29 cellular contexts compared by ENCODE assay signal in the genomic region with DNA sequence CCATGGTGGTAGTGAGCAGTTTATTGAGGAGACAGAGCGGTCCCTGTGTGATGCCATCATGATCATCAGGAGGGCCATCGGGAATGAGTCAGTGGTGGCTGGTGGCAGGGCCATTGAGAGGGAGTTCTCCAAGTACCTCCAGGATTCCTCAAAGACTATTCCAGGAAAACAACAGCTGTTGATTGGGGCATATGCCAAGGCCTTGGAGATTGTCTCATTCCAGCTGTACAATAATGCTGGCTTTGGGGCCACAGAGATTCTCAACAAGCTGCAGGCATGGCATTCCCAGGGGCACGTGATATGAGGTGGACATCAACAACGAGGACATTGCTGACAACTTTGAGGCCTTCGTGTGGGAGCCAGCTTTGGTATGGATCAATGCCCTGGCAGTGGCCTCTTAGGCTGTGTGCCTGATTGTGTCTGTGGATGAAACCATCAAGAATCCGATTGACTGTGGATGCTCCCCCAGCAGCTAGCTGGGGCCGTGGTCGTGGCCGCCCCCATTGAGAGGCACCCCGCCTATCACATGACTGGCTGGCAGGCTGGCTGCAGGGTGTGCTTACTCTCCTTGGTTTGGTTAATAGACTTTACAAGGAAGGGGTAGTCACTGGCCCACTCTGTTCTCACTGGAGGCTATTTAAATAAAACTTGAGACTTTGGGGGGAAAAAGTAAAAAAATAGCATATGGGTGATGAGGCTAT. TPM values are rescaled to one million over a fixed set of nuclear protein-coding genes. Genes with fewer than 3 reads are reported as not detected.
"Had no signal": no experiment of that assay in that cellular context is flagged by ENCODE, and none has a peak within 500 bp of the region (broad histone marks: within the 10 kb centered on the region; RNA-seq: fewer than 3 reads in every experiment).

No MANE protein-coding gene starts in this region.

- H3K4me3 ChIP-seq: esophagus muscularis mucosa had no signal

- ATAC-seq: activated CD4-positive, alpha-beta T cell treated with anti-CD3 and anti-CD28 coated beads for 36 hours; activated CD8-positive, alpha-beta T cell treated with anti-CD3 and anti-CD28 coated beads, Interleukin-2, amount 10 ng/mL, durations not matched to agents 7 days and 5 days; activated T-cell treated with anti-CD3 and anti-CD28 coated beads, Interleukin-2, amount 50 U/mL, for 4 hours; activated T-helper 17 cell treated with anti-CD3 and anti-CD28 coated beads, Interleukin-2, amount 50 U/mL, for 72 hours; effector memory CD8-positive, alpha-beta T cell had no signal

- H3K36me3 ChIP-seq: brain microvascular endothelial cell, esophagus muscularis mucosa had no signal

- H3K27ac ChIP-seq: brain microvascular endothelial cell, esophagus muscularis mucosa had no signal

- H3K9me3 ChIP-seq: esophagus muscularis mucosa had no signal

- DNase-seq: activated CD4-positive, alpha-beta memory T cell treated with anti-CD3 and anti-CD28 coated beads for 36 hours; activated CD4-positive, alpha-beta T cell treated with anti-CD3 and anti-CD28 coated beads for 36 hours; activated CD4-positive, alpha-beta T cell treated with anti-CD3 and anti-CD28 coated beads, Interleukin-2, amount 10 ng/mL, durations not matched to agents 24 days and 14 days; activated CD4-positive, CD25-positive, alpha-beta regulatory T cell; activated CD4-positive, CD25-positive, alpha-beta regulatory T cell treated with anti-CD3 and anti-CD28 coated beads, Interleukin-2, amount 50 U/mL, for 72 hours; activated CD8-positive, alpha-beta T cell treated with anti-CD3 and anti-CD28 coated beads, Interleukin-2, amount 10 ng/mL, durations not matched to agents 7 days and 5 days; activated effector memory CD4-positive, alpha-beta T cell treated with Interleukin-2 at 50 U/mL for 16 hours; activated gamma-delta T cell treated with Interleukin-2 at 50 U/mL for 16 hours; activated naive CD4-positive, alpha-beta T cell treated with anti-CD3 and anti-CD28 coated beads, Interleukin-2, amount 50 U/mL, for 16 hours; activated naive CD4-positive, alpha-beta T cell treated with Interleukin-2 at 50 U/mL for 16 hours; activated T-cell treated with anti-CD3 and anti-CD28 coated beads, Interleukin-2, amount 50 U/mL, for 4 hours; amniotic stem cell; anterior cingulate cortex; brain microvascular endothelial cell; cortex of kidney; dermis blood vessel endothelial cell; effector CD4-positive, alpha-beta T cell; effector memory CD8-positive, alpha-beta T cell; erythroblast; head of caudate nucleus; T-helper 2 cell had no signal

- H3K27me3 ChIP-seq: brain microvascular endothelial cell had no signal

RNA-seq across cellular contexts. Expression of a gene that starts 16.7 kb away (rescaled TPM):
- total RNA-seq: activated CD4-positive, alpha-beta memory T cell treated with anti-CD3 and anti-CD28 coated beads for 36 hours; activated CD4-positive, alpha-beta T cell treated with anti-CD3 and anti-CD28 coated beads for 36 hours; activated CD4-positive, alpha-beta T cell treated with anti-CD3 and anti-CD28 coated beads, Interleukin-2, amount 10 ng/mL, durations not matched to agents 24 days and 14 days; activated CD8-positive, alpha-beta T cell treated with anti-CD3 and anti-CD28 coated beads, Interleukin-2, amount 10 ng/mL, durations not matched to agents 7 days and 5 days; activated T-cell treated with anti-CD3 and anti-CD28 coated beads, Interleukin-2, amount 50 U/mL, for 4 hours; astrocyte; cardiac septum; chondrocyte; dermis blood vessel endothelial cell; fibroblast of villous mesenchyme; frontal cortex; T-helper 1 cell treated with Interleukin-12 subunit alpha and Interleukin-12 subunit beta and Interleukin-4 antibody, amounts not matched to agents 30 ng/mL and 1 ng/mL, for 36 hours had no signal

RNA-seq across cellular contexts. Expression of a gene that starts 41.7 kb away (rescaled TPM):
- total RNA-seq: activated CD4-positive, alpha-beta memory T cell treated with anti-CD3 and anti-CD28 coated beads for 36 hours; activated CD4-positive, alpha-beta T cell treated with anti-CD3 and anti-CD28 coated beads for 36 hours; activated CD4-positive, alpha-beta T cell treated with anti-CD3 and anti-CD28 coated beads, Interleukin-2, amount 10 ng/mL, durations not matched to agents 24 days and 14 days; activated CD8-positive, alpha-beta T cell treated with anti-CD3 and anti-CD28 coated beads, Interleukin-2, amount 10 ng/mL, durations not matched to agents 7 days and 5 days; activated T-cell treated with anti-CD3 and anti-CD28 coated beads, Interleukin-2, amount 50 U/mL, for 4 hours; activated T-helper 17 cell treated with anti-CD3 and anti-CD28 coated beads, Interleukin-2, amount 50 U/mL, for 72 hours; astrocyte; dermis blood vessel endothelial cell; frontal cortex; T-helper 1 cell treated with Interleukin-12 subunit alpha and Interleukin-12 subunit beta and Interleukin-4 antibody, amounts not matched to agents 30 ng/mL and 1 ng/mL, for 36 hours had no signal
